ENCODE assay signal across 24 cellular contexts in the genomic region with DNA sequence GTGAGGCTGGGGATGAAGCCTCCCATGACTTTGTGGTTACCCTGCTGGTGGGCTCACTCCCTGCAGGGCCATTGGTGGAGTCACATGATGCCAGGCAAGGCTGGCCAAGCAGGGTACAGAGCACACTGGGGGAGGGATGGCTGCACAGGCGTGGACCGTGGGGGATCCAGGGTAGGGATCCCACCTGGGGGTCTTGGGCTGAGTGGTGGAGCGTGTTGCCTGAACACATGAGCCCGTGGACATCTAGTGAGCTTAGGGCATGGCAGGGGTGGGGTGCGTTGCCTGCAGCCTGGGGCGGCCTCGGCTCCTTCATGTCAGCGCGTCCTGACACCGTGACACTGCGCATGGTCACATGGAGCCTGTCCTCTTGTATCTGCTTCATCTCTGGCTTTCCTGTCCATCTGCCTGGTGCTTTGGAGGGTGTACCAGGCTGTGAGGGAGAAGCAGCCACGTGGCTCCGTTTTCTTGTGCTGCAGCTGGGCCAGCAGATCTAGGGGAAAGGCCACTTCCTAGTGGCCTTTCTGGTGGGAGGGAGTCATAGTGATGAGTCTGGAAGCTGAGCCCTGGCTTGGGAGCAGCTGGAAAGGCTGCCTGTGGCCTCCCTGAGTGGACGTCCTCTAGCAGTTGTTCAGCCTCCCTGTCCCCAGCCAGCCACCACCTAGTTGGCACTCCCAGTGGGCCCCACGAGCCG.
DNase-seq lines count a peak whose midpoint lies in the region; ATAC-seq, FAIRE-seq and TF ChIP-seq lines count a peak whose summit lies in the region.
"Had no signal": no experiment of that assay in that cellular context is flagged by ENCODE, and none has a peak within 500 bp of the region (broad histone marks: within the 10 kb centered on the region; RNA-seq: fewer than 3 reads in every experiment).

No MANE protein-coding gene starts in this region.

- no peaks in the 10 kb centered on the region for H3K9me3 ChIP-seq in testis
- H3K9me3 ChIP-seq in effector memory CD4-positive, alpha-beta T cell (ENCODE audit: control insufficient read depth, low read length): no peaks in the 10 kb centered on the region
- H3K9me3 ChIP-seq: upper lobe of right lung had no signal

- DNase-seq in chondrocyte (ENCODE audit: low spot score) (peak; percentile 77), glutamatergic neuron (peak; percentile 8), myocyte (ENCODE audit: low read depth) (peak; percentile 41), testis (peak; percentile 46), GM12891 (ENCODE audit: insufficient read length, low spot score) (no peak), AML-193 (lab: John Stamatoyannopoulos, UW) (no peak)
- no peak for DNase-seq in effector memory CD4-positive, alpha-beta T cell
- DNase-seq: activated CD4-positive, alpha-beta T cell treated with anti-CD3 and anti-CD28 coated beads, Interleukin-2, amount 50 U/mL, for 48 hours; activated T-cell treated with anti-CD3 and anti-CD28 coated beads for 4 hours; DMS79 treated with DMSO at 0.1 percent for 48 hours; NCI-H1105 treated with DMSO at 0.1 percent for 48 hours; NCI-H2081; NCI-H446; NK-92 treated with Interleukin-12 subunit alpha and Interleukin-12 subunit beta, amount 100 ng/mL, for 24 hours; upper lobe of right lung had no signal

- no peak for ATAC-seq in GM18909 (IDR thresholded peaks at IDR 0.05; ENCODE audit: poor library complexity, unreplicated experiment)
- ATAC-seq: esophagus mucosa, upper lobe of right lung, WTC11 had no signal

- no peaks in the 10 kb centered on the region for H3K36me3 ChIP-seq in testis (ENCODE audit: low read depth, missing control alignments)
- no peaks in the 10 kb centered on the region for H3K36me3 ChIP-seq in effector memory CD4-positive, alpha-beta T cell (ENCODE audit: control insufficient read depth, insufficient read depth, low read length)
- H3K36me3 ChIP-seq: cardiac muscle cell, upper lobe of right lung had no signal

- WGBS in testis, 2 donors: 0 to 82% methylated on average over 1 to 16 of the region's 16 CpGs

- H3K9me3 Mint-ChIP-seq in chondrocyte (ENCODE audit: low read depth) (peaks cover 5% of the 10 kb centered on the region), glutamatergic neuron (ENCODE audit: unreplicated experiment) (peaks cover 2% of the 10 kb centered on the region)

- H3K4me3 Mint-ChIP-seq in chondrocyte (ENCODE audit: unreplicated experiment) (no peak overlapping the region), glutamatergic neuron (ENCODE audit: unreplicated experiment) (no peak overlapping the region)
- H3K4me3 Mint-ChIP-seq: stimulated activated naive CD8-positive, alpha-beta T cell treated with anti-CD3 and anti-CD28 coated beads, Interleukin-15, Interleukin-2, amounts not matched to agents 100 ng/mL and 50 ng/mL, for 24 hours; WTC11 had no signal

- no peak for FAIRE-seq in GM12891 (lab: Jason Lieb, UNC)
- FAIRE-seq: GM12892, H54, RCC 7860 had no signal

- H3K27me3 ChIP-seq in testis: no peaks in the 10 kb centered on the region
- no peaks in the 10 kb centered on the region for H3K27me3 ChIP-seq in effector memory CD4-positive, alpha-beta T cell (replicated peaks; ENCODE audit: control insufficient read depth, insufficient read depth, low read length, poor library complexity, severe bottlenecking)
- H3K27me3 ChIP-seq: cardiac muscle cell, upper lobe of right lung had no signal

- H3K4me1 ChIP-seq in testis: peaks cover 51% of the 10 kb centered on the region
- no peaks in the 10 kb centered on the region for H3K4me1 ChIP-seq in effector memory CD4-positive, alpha-beta T cell (ENCODE audit: control insufficient read depth, insufficient read depth, low read length, poor library complexity, severe bottlenecking)

- H3K27ac ChIP-seq in testis: peak overlapping the region in 1 of 2 donors; percentile 93
- H3K27ac ChIP-seq in effector memory CD4-positive, alpha-beta T cell (ENCODE audit: insufficient read depth, low read length, poor library complexity, severe bottlenecking): no peak overlapping the region
- H3K27ac ChIP-seq: cardiac muscle cell had no signal

- H3K27ac Mint-ChIP-seq in chondrocyte (ENCODE audit: unreplicated experiment): no peak overlapping the region
- H3K27ac Mint-ChIP-seq in glutamatergic neuron (ENCODE audit: unreplicated experiment): no peak overlapping the region
- H3K27ac Mint-ChIP-seq: stimulated activated naive CD8-positive, alpha-beta T cell treated with anti-CD3 and anti-CD28 coated beads, Interleukin-15, Interleukin-2, amounts not matched to agents 100 ng/mL and 50 ng/mL, for 24 hours; WTC11 had no signal

- no peaks in the 10 kb centered on the region for H3K27me3 Mint-ChIP-seq in chondrocyte (ENCODE audit: low read depth)
- peaks cover 2% of the 10 kb centered on the region for H3K27me3 Mint-ChIP-seq in glutamatergic neuron (ENCODE audit: unreplicated experiment)
- H3K27me3 Mint-ChIP-seq: stimulated activated naive CD8-positive, alpha-beta T cell treated with anti-CD3 and anti-CD28 coated beads, Interleukin-15, Interleukin-2, amounts not matched to agents 100 ng/mL and 50 ng/mL, for 24 hours had no signal

- intact Hi-C loops in testis (cut with DNase I; ENCODE audit: low total_unique reads): loop anchor here (10.0 kb wide), 1 partner anchor 67 kb away; no protein-coding TSS in a partner anchor

- H3K4me3 ChIP-seq in testis: no peak overlapping the region
- H3K4me3 ChIP-seq in effector memory CD4-positive, alpha-beta T cell (ENCODE audit: insufficient read depth, low read depth, low read length, poor library complexity, severe bottlenecking): no peak overlapping the region
- H3K4me3 ChIP-seq: cardiac muscle cell, lung, upper lobe of right lung had no signal

- H3K36me3 Mint-ChIP-seq in chondrocyte (ENCODE audit: low read depth) (no peaks in the 10 kb centered on the region), glutamatergic neuron (ENCODE audit: unreplicated experiment) (no peaks in the 10 kb centered on the region)
- H3K36me3 Mint-ChIP-seq: WTC11 had no signal

- TF ChIP-seq CTCF in chondrocyte (IDR thresholded peaks at IDR 0.05) (no peak), glutamatergic neuron (IDR thresholded peaks at IDR 0.05; ENCODE audit: partially characterized antibody, unreplicated experiment) (no peak), testis (IDR thresholded peaks at IDR 0.05) (no peak)

- H3K4me1 Mint-ChIP-seq in chondrocyte (ENCODE audit: low read depth) (peaks cover 43% of the 10 kb centered on the region), glutamatergic neuron (ENCODE audit: low read depth, unreplicated experiment) (peaks cover 9% of the 10 kb centered on the region)
- H3K4me1 Mint-ChIP-seq: WTC11 had no signal

- TF ChIP-seq POLR2A in testis (IDR thresholded peaks at IDR 0.05) (no peak), GM12891 (IDR thresholded peaks at IDR 0.05; ENCODE audit: low read depth, low read length) (no peak)

TF ChIP-seq in GM12891, 5 proteins besides CTCF, POLR2A, EP300 and RAD21:
- no peak for TF ChIP-seq PAX5 (IDR thresholded peaks at IDR 0.05; ENCODE audit: insufficient read depth, low read length, severe bottlenecking)
- no peak for TF ChIP-seq TAF1 (IDR thresholded peaks at IDR 0.05; ENCODE audit: low read depth, low read length)
- TF ChIP-seq SPI1 (IDR thresholded peaks at IDR 0.05; ENCODE audit: low read depth, low read length): no peak
- no peak for TF ChIP-seq POLR2AphosphoS5 (IDR thresholded peaks at IDR 0.05; ENCODE audit: low read depth, low read length)
- TF ChIP-seq POU2F2 (IDR thresholded peaks at IDR 0.05; ENCODE audit: low read depth, low read length): no peak

Comparison
In these comparisons a context has a peak if more than half of its experiments do, and no peak if none do; other contexts are left out.
1. DNase-seq: peak in chondrocyte (single experiment), glutamatergic neuron (single experiment), myocyte (single experiment) and testis (single experiment); none in GM12891 (single experiment), AML-193 (0 of 2) and effector memory CD4-positive, alpha-beta T cell (0 of 3).